ENCODE assay signal across 9 cellular contexts in genomic region chr9:83154087-83154736, GRCh38.
A peak's percentile ranks its signal among the peaks of the same experiment; 100 is the strongest.
DNase-seq lines count a peak whose midpoint lies in the region; ATAC-seq and TF ChIP-seq lines count a peak whose summit lies in the region.
"Had no signal": no experiment of that assay in that cellular context is flagged by ENCODE, and none has a peak within 500 bp of the region (broad histone marks: within the 10 kb centered on the region; RNA-seq: fewer than 3 reads in every experiment).

No MANE protein-coding gene starts in this region.

- H3K36me3 Mint-ChIP-seq in chondrocyte (ENCODE audit: low read depth) = no peaks in the 10 kb centered on the region
- no peaks in the 10 kb centered on the region for H3K36me3 Mint-ChIP-seq in osteocyte (ENCODE audit: unreplicated experiment)
- H3K36me3 Mint-ChIP-seq in activated CD4-positive, alpha-beta T cell treated with anti-CD3 and anti-CD28 coated beads, Interleukin-2, amount 10 ng/mL, durations not matched to agents 7 days and 5 days (ENCODE audit: low read depth) = no peaks in the 10 kb centered on the region
- no peaks in the 10 kb centered on the region for H3K36me3 Mint-ChIP-seq in CD14-positive monocyte

- H3K4me3 Mint-ChIP-seq in chondrocyte (ENCODE audit: unreplicated experiment) (no peak overlapping the region), osteocyte (ENCODE audit: unreplicated experiment) (no peak overlapping the region), CD14-positive monocyte (no peak overlapping the region)
- H3K4me3 Mint-ChIP-seq in activated CD4-positive, alpha-beta T cell treated with anti-CD3 and anti-CD28 coated beads, Interleukin-2, amount 10 ng/mL, durations not matched to agents 7 days and 5 days = no peak overlapping the region

- intact Hi-C loops in CD14-positive monocyte (cut with micrococcal nuclease) = loop anchor here in 1 of 2 donors (10.0 kb wide), 1 partner anchor 59 kb away; no protein-coding TSS in a partner anchor

- peak; percentile 97 for ATAC-seq in GM19438 (IDR thresholded peaks at IDR 0.05; ENCODE audit: low read depth, unreplicated experiment)
- peak; percentile 98 for ATAC-seq in HG03196 (IDR thresholded peaks at IDR 0.05; ENCODE audit: unreplicated experiment)

- H3K4me1 Mint-ChIP-seq in chondrocyte (ENCODE audit: low read depth) (peaks cover 25% of the 10 kb centered on the region), osteocyte (ENCODE audit: unreplicated experiment) (no peaks in the 10 kb centered on the region), CD14-positive monocyte (no peaks in the 10 kb centered on the region)
- H3K4me1 Mint-ChIP-seq in activated CD4-positive, alpha-beta T cell treated with anti-CD3 and anti-CD28 coated beads, Interleukin-2, amount 10 ng/mL, durations not matched to agents 7 days and 5 days = no peaks in the 10 kb centered on the region

- TF ChIP-seq CTCF in chondrocyte (IDR thresholded peaks at IDR 0.05) (no peak), osteocyte (IDR thresholded peaks at IDR 0.05) (no peak), CD14-positive monocyte (IDR thresholded peaks at IDR 0.05) (no peak)

- POLR2A ChIA-PET in activated CD4-positive, alpha-beta T cell treated with anti-CD3 and anti-CD28 coated beads, Interleukin-2, amount 10 ng/mL, durations not matched to agents 7 days and 5 days (lab: Charles Lee) = no interaction called here

- DNase-seq in A172 (ENCODE audit: low spot score) (peak; percentile 91), chondrocyte (ENCODE audit: low spot score) (no peak), osteocyte (ENCODE audit: extremely low spot score, unreplicated experiment) (no peak), SHP77 (lab: John Stamatoyannopoulos, UW) (no peak), CD14-positive monocyte (ENCODE audit: low spot score) (no peak)
- DNase-seq in activated CD4-positive, alpha-beta T cell treated with anti-CD3 and anti-CD28 coated beads, Interleukin-2, amount 10 ng/mL, durations not matched to agents 7 days and 5 days = no peak
- DNase-seq: AML-193 had no signal

- CTCF ChIA-PET in activated CD4-positive, alpha-beta T cell treated with anti-CD3 and anti-CD28 coated beads, Interleukin-2, amount 10 ng/mL, durations not matched to agents 7 days and 5 days (lab: Charles Lee) = no interaction called here

- peaks cover under 1% of the 10 kb centered on the region for H3K9me3 Mint-ChIP-seq in chondrocyte (ENCODE audit: low read depth)
- peaks cover 2% of the 10 kb centered on the region for H3K9me3 Mint-ChIP-seq in osteocyte (ENCODE audit: unreplicated experiment)
- H3K9me3 Mint-ChIP-seq in activated CD4-positive, alpha-beta T cell treated with anti-CD3 and anti-CD28 coated beads, Interleukin-2, amount 10 ng/mL, durations not matched to agents 7 days and 5 days = peaks cover 2% of the 10 kb centered on the region
- H3K9me3 Mint-ChIP-seq in CD14-positive monocyte = peaks cover 1 to 8% (median 4%) of the 10 kb centered on the region in 7 donors

- H3K27ac Mint-ChIP-seq in chondrocyte (ENCODE audit: unreplicated experiment) (peak overlapping the region; percentile 93), osteocyte (ENCODE audit: unreplicated experiment) (no peak overlapping the region), CD14-positive monocyte (no peak overlapping the region)
- H3K27ac Mint-ChIP-seq in activated CD4-positive, alpha-beta T cell treated with anti-CD3 and anti-CD28 coated beads, Interleukin-2, amount 10 ng/mL, durations not matched to agents 7 days and 5 days = no peak overlapping the region

- H3K27me3 Mint-ChIP-seq in chondrocyte (ENCODE audit: low read depth) (peaks cover under 1% of the 10 kb centered on the region), osteocyte (ENCODE audit: unreplicated experiment) (no peaks in the 10 kb centered on the region), CD14-positive monocyte (ENCODE audit: low read depth in 3 of 3) (no peaks in the 10 kb centered on the region)
- no peaks in the 10 kb centered on the region for H3K27me3 Mint-ChIP-seq in activated CD4-positive, alpha-beta T cell treated with anti-CD3 and anti-CD28 coated beads, Interleukin-2, amount 10 ng/mL, durations not matched to agents 7 days and 5 days
